In the genomic region with DNA sequence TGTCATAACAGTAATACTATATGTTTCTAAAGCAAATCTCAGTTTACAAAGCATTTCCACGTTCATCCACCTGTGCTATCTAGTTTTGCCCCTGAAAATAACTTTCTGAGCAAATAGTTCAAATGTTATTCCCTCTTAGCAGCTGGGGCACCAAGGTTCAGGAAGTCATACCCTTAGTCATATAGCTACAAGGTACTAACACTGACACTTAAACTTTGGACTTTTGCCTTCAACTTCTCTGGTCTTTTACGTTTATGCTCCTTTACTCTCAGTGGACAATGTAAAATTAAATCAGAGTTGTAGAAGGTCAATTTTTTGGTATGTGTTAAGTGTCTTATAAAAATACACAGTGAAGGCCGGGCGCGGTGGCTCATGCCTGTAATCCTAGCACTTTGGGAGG, we compare ENCODE assay signal across 20 cellular contexts.
"Had no signal": no experiment of that assay in that cellular context is flagged by ENCODE, and none has a peak within 500 bp of the region (broad histone marks: within the 10 kb centered on the region; RNA-seq: fewer than 3 reads in every experiment).

No MANE protein-coding gene starts in this region.

- H3K27ac ChIP-seq: HL-60, RWPE1 had no signal

- ATAC-seq: Panc1 had no signal

- H3K27me3 ChIP-seq: MG63 had no signal

- H3K9me3 ChIP-seq: MG63, SK-N-SH had no signal

- H3K4me3 ChIP-seq: MG63 had no signal

- H3K9me2 ChIP-seq: SK-N-SH had no signal

- H3K4me2 ChIP-seq: SK-N-SH had no signal

- DNase-seq: KBM-7, MG63, NCI-H1092, NCI-H1105 treated with DMSO at 0.1 percent for 48 hours, NCI-H1417 treated with DMSO at 0.1 percent for 48 hours, NCI-H187, NCI-H2029, NCI-H2081 treated with DMSO at 0.1 percent for 48 hours, NCI-H2171, NCI-H226, NCI-H446, NCI-H510A, NCI-H524 treated with DMSO at 0.1 percent for 48 hours, NCI-H69, NCI-H774, SHP77, SK-N-SH had no signal
